ENCODE assay signal across 8 cellular contexts in genomic region chr6:150301871-150302800, GRCh38.
DNase-seq lines count a peak whose midpoint lies in the region; ATAC-seq and FAIRE-seq lines count a peak whose summit lies in the region.

No MANE protein-coding gene starts in this region.

- DNase-seq in GM03348 (ENCODE audit: low spot score) (peak; percentile 80), NCI-H226 (peak; percentile 57), NCI-H2029 treated with DMSO at 0.1 percent for 48 hours (lab: John Stamatoyannopoulos, UW) (no peak), T-helper 9 cell (no peak), NCI-H2227 (lab: John Stamatoyannopoulos, UW; ENCODE audit: unreplicated experiment) (no peak)

- ATAC-seq in GM21723 (IDR thresholded peaks at IDR 0.05; ENCODE audit: unreplicated experiment) (peak; percentile 72), HG03139 (IDR thresholded peaks at IDR 0.05; ENCODE audit: unreplicated experiment) (no peak)

- peak; percentile 99 for FAIRE-seq in islet of Langerhans (lab: Jason Lieb, UNC)

Comparison
In these comparisons a context has a peak if more than half of its experiments do, and no peak if none do; other contexts are left out.
1. DNase-seq: peak in GM03348 (single experiment) and NCI-H226 (single experiment); none in NCI-H2029 treated with DMSO at 0.1 percent for 48 hours (single experiment), T-helper 9 cell (single experiment) and NCI-H2227 (single experiment).